In the genomic region with DNA sequence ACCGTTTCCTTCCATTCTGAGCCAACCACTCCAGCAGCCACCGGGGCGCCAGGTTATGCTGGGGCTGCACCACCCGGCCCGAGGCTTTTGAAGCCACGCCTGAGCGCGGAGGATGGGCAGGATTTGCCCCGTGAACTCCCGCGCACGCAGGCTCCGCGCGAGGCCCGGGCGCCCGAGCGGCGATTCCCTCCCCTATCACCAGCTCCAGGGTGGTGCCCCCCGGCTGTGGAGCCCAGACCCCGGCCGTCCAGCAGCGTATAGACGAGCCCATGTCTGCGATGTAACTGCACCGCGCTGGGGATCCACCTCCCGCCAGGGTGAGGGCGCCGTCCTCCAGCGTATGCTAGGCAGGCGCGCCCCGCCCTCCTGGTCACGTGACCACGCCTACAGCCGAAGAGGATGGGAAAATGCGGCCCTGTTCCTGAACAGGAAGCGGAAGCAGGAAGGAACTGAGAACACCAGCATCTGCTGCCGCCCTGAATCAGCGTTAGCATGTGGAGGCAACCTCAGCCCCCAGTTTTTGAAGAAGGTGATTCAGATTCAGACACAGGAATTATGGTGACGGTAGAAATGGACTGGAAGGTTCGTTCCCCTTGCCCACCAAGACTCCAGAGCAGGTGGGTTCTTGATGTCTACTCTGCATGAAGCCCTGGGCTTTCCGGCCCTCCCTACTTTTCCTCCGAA, we compare ENCODE assay signal across 1 cellular context.
A peak's percentile ranks its signal among the peaks of the same experiment; 100 is the strongest.
TF ChIP-seq lines count a peak whose summit lies in the region.

No MANE protein-coding gene starts in this region.

TF ChIP-seq in SK-N-SH treated with all-trans-retinoic acid at 6 μM for 48 hours, 23 proteins besides CTCF, POLR2A, EP300 and RAD21 (continued from another document):
- no peak for TF ChIP-seq RARB (CRISPR knock-in tag; IDR thresholded peaks at IDR 0.05)
- TF ChIP-seq GLIS3 (CRISPR knock-in tag; IDR thresholded peaks at IDR 0.05), result peak; percentile 32; the same call in 1 of the 2 replicates
- TF ChIP-seq TOX (CRISPR knock-in tag; IDR thresholded peaks at IDR 0.05; ENCODE audit: borderline replicate concordance), result no peak
- TF ChIP-seq BACH2 (CRISPR knock-in tag; IDR thresholded peaks at IDR 0.05; ENCODE audit: borderline replicate concordance), result no peak
- TF ChIP-seq OSR1 (CRISPR knock-in tag; IDR thresholded peaks at IDR 0.05), result no peak
- TF ChIP-seq ZNF70 (CRISPR knock-in tag; IDR thresholded peaks at IDR 0.05), result no peak; the same call in 1 of the 2 replicates
- peak; percentile 85 for TF ChIP-seq ZFP3 (CRISPR knock-in tag; IDR thresholded peaks at IDR 0.05)
- TF ChIP-seq ZNF565 (CRISPR knock-in tag; conservative IDR thresholded peaks at IDR 0.05; ENCODE audit: low read depth), result 0 out of 2 replicates have a peak, but pooled peaks have one; percentile 41
- 0 out of 2 replicates have a peak, but pooled peaks have one; percentile 61 for TF ChIP-seq CSDC2 (CRISPR knock-in tag; IDR thresholded peaks at IDR 0.05)
- TF ChIP-seq, protein P1, sequence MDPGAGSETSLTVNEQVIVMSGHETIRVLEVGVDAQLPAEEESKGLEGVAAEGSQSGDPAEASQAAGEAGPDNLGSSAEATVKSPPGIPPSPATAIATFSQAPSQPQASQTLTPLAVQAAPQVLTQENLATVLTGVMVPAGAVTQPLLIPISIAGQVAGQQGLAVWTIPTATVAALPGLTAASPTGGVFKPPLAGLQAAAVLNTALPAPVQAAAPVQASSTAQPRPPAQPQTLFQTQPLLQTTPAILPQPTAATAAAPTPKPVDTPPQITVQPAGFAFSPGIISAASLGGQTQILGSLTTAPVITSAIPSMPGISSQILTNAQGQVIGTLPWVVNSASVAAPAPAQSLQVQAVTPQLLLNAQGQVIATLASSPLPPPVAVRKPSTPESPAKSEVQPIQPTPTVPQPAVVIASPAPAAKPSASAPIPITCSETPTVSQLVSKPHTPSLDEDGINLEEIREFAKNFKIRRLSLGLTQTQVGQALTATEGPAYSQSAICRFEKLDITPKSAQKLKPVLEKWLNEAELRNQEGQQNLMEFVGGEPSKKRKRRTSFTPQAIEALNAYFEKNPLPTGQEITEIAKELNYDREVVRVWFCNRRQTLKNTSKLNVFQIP (CRISPR knock-in tag; IDR thresholded peaks at IDR 0.05; ENCODE audit: borderline replicate concordance, low read depth), result no peak
- TF ChIP-seq, protein P2, sequence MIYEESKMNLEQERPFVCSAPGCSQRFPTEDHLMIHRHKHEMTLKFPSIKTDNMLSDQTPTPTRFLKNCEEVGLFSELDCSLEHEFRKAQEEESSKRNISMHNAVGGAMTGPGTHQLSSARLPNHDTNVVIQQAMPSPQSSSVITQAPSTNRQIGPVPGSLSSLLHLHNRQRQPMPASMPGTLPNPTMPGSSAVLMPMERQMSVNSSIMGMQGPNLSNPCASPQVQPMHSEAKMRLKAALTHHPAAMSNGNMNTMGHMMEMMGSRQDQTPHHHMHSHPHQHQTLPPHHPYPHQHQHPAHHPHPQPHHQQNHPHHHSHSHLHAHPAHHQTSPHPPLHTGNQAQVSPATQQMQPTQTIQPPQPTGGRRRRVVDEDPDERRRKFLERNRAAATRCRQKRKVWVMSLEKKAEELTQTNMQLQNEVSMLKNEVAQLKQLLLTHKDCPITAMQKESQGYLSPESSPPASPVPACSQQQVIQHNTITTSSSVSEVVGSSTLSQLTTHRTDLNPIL (CRISPR knock-in tag; IDR thresholded peaks at IDR 0.05; ENCODE audit: low read depth), result no peak
